1 cellular context compared by ENCODE assay signal in genomic region chr3:124664804-124665203, GRCh38.
TF ChIP-seq lines count a peak whose summit lies in the region.

No MANE protein-coding gene starts in this region.

TF ChIP-seq in liver, 16 proteins besides CTCF, POLR2A, EP300 and RAD21:
- peak in 1 of 2 donors; percentile 64 for TF ChIP-seq EGR1 (IDR thresholded peaks at IDR 0.05; ENCODE audit: low read depth in 2 of 2)
- TF ChIP-seq, protein P1, sequence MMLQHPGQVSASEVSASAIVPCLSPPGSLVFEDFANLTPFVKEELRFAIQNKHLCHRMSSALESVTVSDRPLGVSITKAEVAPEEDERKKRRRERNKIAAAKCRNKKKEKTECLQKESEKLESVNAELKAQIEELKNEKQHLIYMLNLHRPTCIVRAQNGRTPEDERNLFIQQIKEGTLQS (IDR thresholded peaks at IDR 0.05): no peak
- peak; percentile 75 to 88 for TF ChIP-seq HNF4A (conservative IDR thresholded peaks at IDR 0.05)
- TF ChIP-seq TAF1 (conservative IDR thresholded peaks at IDR 0.05): no peak
- TF ChIP-seq, protein P2, sequence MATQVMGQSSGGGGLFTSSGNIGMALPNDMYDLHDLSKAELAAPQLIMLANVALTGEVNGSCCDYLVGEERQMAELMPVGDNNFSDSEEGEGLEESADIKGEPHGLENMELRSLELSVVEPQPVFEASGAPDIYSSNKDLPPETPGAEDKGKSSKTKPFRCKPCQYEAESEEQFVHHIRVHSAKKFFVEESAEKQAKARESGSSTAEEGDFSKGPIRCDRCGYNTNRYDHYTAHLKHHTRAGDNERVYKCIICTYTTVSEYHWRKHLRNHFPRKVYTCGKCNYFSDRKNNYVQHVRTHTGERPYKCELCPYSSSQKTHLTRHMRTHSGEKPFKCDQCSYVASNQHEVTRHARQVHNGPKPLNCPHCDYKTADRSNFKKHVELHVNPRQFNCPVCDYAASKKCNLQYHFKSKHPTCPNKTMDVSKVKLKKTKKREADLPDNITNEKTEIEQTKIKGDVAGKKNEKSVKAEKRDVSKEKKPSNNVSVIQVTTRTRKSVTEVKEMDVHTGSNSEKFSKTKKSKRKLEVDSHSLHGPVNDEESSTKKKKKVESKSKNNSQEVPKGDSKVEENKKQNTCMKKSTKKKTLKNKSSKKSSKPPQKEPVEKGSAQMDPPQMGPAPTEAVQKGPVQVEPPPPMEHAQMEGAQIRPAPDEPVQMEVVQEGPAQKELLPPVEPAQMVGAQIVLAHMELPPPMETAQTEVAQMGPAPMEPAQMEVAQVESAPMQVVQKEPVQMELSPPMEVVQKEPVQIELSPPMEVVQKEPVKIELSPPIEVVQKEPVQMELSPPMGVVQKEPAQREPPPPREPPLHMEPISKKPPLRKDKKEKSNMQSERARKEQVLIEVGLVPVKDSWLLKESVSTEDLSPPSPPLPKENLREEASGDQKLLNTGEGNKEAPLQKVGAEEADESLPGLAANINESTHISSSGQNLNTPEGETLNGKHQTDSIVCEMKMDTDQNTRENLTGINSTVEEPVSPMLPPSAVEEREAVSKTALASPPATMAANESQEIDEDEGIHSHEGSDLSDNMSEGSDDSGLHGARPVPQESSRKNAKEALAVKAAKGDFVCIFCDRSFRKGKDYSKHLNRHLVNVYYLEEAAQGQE (IDR thresholded peaks at IDR 0.05): peak; percentile 73
- TF ChIP-seq RXRA (IDR thresholded peaks at IDR 0.05): peak; percentile 70 to 94
- peak; percentile 56 for TF ChIP-seq FOXA1 (IDR thresholded peaks at IDR 0.05)
- peak in 1 of 2 donors; percentile 15 for TF ChIP-seq GABPA (IDR thresholded peaks at IDR 0.05 in 1 of 2, conservative IDR thresholded peaks at IDR 0.05 in 1 of 2)
- peak; percentile 90 for TF ChIP-seq YY1 (IDR thresholded peaks at IDR 0.05)
- no peak for TF ChIP-seq HNF4G (IDR thresholded peaks at IDR 0.05)
- peak; percentile 82 for TF ChIP-seq SP1 (IDR thresholded peaks at IDR 0.05)
- TF ChIP-seq FOXA2 (IDR thresholded peaks at IDR 0.05): peak; percentile 53
- TF ChIP-seq, protein P3, sequence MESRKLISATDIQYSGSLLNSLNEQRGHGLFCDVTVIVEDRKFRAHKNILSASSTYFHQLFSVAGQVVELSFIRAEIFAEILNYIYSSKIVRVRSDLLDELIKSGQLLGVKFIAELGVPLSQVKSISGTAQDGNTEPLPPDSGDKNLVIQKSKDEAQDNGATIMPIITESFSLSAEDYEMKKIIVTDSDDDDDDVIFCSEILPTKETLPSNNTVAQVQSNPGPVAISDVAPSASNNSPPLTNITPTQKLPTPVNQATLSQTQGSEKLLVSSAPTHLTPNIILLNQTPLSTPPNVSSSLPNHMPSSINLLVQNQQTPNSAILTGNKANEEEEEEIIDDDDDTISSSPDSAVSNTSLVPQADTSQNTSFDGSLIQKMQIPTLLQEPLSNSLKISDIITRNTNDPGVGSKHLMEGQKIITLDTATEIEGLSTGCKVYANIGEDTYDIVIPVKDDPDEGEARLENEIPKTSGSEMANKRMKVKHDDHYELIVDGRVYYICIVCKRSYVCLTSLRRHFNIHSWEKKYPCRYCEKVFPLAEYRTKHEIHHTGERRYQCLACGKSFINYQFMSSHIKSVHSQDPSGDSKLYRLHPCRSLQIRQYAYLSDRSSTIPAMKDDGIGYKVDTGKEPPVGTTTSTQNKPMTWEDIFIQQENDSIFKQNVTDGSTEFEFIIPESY (IDR thresholded peaks at IDR 0.05): peak; percentile 66
- TF ChIP-seq JUND (IDR thresholded peaks at IDR 0.05): peak in 1 of 2 donors; percentile 82
- TF ChIP-seq MAX (IDR thresholded peaks at IDR 0.05): peak; percentile 96
- peak; percentile 32 for TF ChIP-seq NR2F2 (IDR thresholded peaks at IDR 0.05)
